ENCODE assay signal across 8 cellular contexts in the genomic region with DNA sequence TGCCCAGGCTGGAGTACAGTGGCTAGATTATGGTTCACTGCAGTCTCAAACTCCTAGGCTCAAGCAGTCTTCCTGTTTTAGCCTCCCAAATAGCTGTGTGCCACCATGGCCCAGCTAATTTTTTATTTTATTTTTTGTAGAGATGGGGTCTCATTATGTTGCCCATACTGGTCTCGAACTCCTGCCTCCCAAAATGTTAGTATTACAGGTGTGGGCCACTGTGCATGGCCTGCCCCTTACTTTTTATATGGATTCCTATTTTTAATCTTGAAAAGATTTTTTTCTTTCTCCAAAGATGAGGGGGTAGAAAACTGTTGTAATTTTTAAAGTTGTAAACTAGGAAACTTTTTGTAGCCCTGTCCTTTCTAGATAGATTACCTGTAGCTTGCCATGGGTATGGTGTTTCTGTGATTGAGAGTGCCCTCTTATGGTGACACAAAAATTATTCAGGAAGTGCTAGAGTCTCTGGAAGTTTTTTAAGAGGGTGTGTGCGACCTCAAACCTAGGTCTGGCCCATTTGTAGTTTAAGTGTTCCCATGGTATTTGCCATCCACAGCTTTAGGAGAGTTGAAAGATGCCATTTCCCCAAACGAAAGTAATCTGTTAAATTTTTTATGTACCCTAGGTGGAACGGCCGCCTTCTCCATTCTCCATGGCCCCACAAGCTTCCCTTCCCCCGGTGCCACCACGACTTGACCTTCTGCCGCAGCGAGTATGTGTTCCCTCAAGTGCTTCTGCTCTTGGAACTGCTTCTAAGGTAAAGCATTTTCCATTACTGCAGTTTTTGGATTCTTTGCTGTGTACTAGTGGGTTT. TPM values are rescaled to one million over a fixed set of nuclear protein-coding genes. Genes with fewer than 3 reads are reported as not detected.
A peak's percentile ranks its signal among the peaks of the same experiment; 100 is the strongest.
DNase-seq lines count a peak whose midpoint lies in the region; ATAC-seq and TF ChIP-seq lines count a peak whose summit lies in the region.

No MANE protein-coding gene starts in this region.

- POLR2A ChIA-PET in activated B cell treated with CpG ODN at 0.5 μM for 24 hours (lab: Charles Lee): interaction anchor here (0.5 to 2.9 kb wide), 3 partner anchors 10 to 190 kb away, joined by 3 to 14 read pairs (median 4); a partner anchor contains a TSS

- peak; percentile 74 for TF ChIP-seq CTCF in 22Rv1 (IDR thresholded peaks at IDR 0.05)
- TF ChIP-seq CTCF in activated B cell treated with CpG ODN at 0.5 μM for 24 hours (IDR thresholded peaks at IDR 0.05): no peak

- intact Hi-C loops in activated B cell treated with CpG ODN at 0.5 μM for 24 hours (cut with micrococcal nuclease) (loop anchor here (1.0 to 5.0 kb wide), 5 partner anchors 22 to 137 kb away; a partner anchor contains a TSS), left ventricle myocardium superior (cut with micrococcal nuclease) (loop anchor here (5.0 kb wide), 1 partner anchor 77 kb away; a partner anchor contains a TSS)

- H3K4me1 Mint-ChIP-seq in activated B cell treated with CpG ODN at 0.5 μM for 24 hours: peaks cover 6% of the 10 kb centered on the region

- H3K9me3 Mint-ChIP-seq in activated B cell treated with CpG ODN at 0.5 μM for 24 hours: no peaks in the 10 kb centered on the region

- CTCF ChIA-PET in activated B cell treated with CpG ODN at 0.5 μM for 24 hours (lab: Charles Lee): interaction anchor here (0.8 to 2.8 kb wide), 15 partner anchors 11 to 141 kb away, joined by 3 to 23 read pairs (median 5); a partner anchor contains a TSS

- peak; percentile 9 for DNase-seq in DMS153 (lab: John Stamatoyannopoulos, UW)
- DNase-seq in LoVo (ENCODE audit: low spot score): peak; percentile 33
- no peak for DNase-seq in activated B cell treated with CpG ODN at 0.5 μM for 24 hours
- no peak for DNase-seq in left ventricle myocardium superior
- peak; percentile 55 for DNase-seq in superior temporal gyrus (ENCODE audit: extremely low spot score)
- DNase-seq in NCI-H2107 (lab: John Stamatoyannopoulos, UW): no peak

- H3K27me3 Mint-ChIP-seq in activated B cell treated with CpG ODN at 0.5 μM for 24 hours: no peaks in the 10 kb centered on the region

- ATAC-seq in activated B cell treated with CpG ODN at 0.5 μM for 24 hours (ENCODE audit: low read depth): peak; percentile 88
- ATAC-seq in left ventricle myocardium superior: peak; percentile 67
- no peak for ATAC-seq in GM21528 (IDR thresholded peaks at IDR 0.05; ENCODE audit: low FRiP score, unreplicated experiment)

- H3K27ac ChIP-seq in 22Rv1: no peak overlapping the region

- peaks cover 66% of the 10 kb centered on the region for H3K36me3 Mint-ChIP-seq in activated B cell treated with CpG ODN at 0.5 μM for 24 hours (ENCODE audit: low read depth)

- no peak overlapping the region for H3K27ac Mint-ChIP-seq in activated B cell treated with CpG ODN at 0.5 μM for 24 hours

- no peak overlapping the region for H3K4me3 Mint-ChIP-seq in activated B cell treated with CpG ODN at 0.5 μM for 24 hours

RNA-seq across cellular contexts. Expression of a gene that starts 32.4 kb away (rescaled TPM):
- total RNA-seq in activated B cell treated with CpG ODN at 0.5 μM for 24 hours: 0.15 and 0.20 TPM in 2 replicates
- 44.7 TPM for total RNA-seq in left ventricle myocardium superior

RNA-seq across cellular contexts. Expression of a gene that starts 49.8 kb away (rescaled TPM):
- total RNA-seq in activated B cell treated with CpG ODN at 0.5 μM for 24 hours (20.1 and 21.2 TPM in 2 replicates), left ventricle myocardium superior (13.2 TPM)

RNA-seq across cellular contexts. Expression of a gene that starts 56.1 kb away (rescaled TPM):
- total RNA-seq in activated B cell treated with CpG ODN at 0.5 μM for 24 hours (not detected in 2 replicates), left ventricle myocardium superior (14.4 TPM)

Comparison
In these comparisons a context has a peak if more than half of its experiments do, and no peak if none do; other contexts are left out.
1. DNase-seq: peak in DMS153 (single experiment), LoVo (single experiment) and superior temporal gyrus (single experiment); none in activated B cell treated with CpG ODN at 0.5 μM for 24 hours (single experiment), left ventricle myocardium superior (single experiment) and NCI-H2107 (single experiment).
2. RNA of a gene that starts 32.4 kb away (total RNA-seq): 44.7 TPM in left ventricle myocardium superior (single experiment); 0.15 to 0.20 TPM in activated B cell treated with CpG ODN at 0.5 μM for 24 hours; every median in the first group is over 10 times any median in the second.
3. RNA of a gene that starts 56.1 kb away (total RNA-seq): 14.4 TPM in left ventricle myocardium superior (single experiment); not detected in activated B cell treated with CpG ODN at 0.5 μM for 24 hours; every median in the first group is over 10 times any median in the second.